Comparison of ENCODE assay signal across 9 cellular contexts in the genomic region with DNA sequence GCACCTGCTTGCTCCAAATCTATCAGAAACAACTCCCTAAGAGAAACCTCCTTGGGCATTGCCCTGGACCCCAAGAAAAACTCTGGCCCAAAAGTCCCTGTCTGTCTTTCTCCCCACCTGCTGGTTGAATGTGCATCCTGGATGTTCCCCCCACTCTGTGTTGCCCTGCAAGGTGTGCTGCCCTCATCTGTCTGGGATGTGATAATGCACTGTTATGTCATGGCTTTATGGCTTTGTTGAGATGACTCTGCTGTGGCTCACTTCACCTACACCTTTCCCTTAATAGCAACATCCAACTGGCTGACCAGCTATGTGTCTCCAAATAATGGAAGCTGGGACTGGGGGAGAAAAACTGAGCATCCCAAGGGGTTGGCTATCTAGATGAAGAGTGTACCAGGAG. TPM values are rescaled to one million over a fixed set of nuclear protein-coding genes. Genes with fewer than 3 reads are reported as not detected.
DNase-seq lines count a peak whose midpoint lies in the region; ATAC-seq and TF ChIP-seq lines count a peak whose summit lies in the region.
"Had no signal": no experiment of that assay in that cellular context is flagged by ENCODE, and none has a peak within 500 bp of the region (broad histone marks: within the 10 kb centered on the region; RNA-seq: fewer than 3 reads in every experiment).

No MANE protein-coding gene starts in this region.

- no peak overlapping the region for H2BK15ac ChIP-seq in neuronal stem cell (ENCODE audit: low read length)

- H3K4me1 Mint-ChIP-seq in nephron progenitor cell: peaks cover 28% of the 10 kb centered on the region

- no peaks in the 10 kb centered on the region for H3K27me3 ChIP-seq in hepatocyte
- no peaks in the 10 kb centered on the region for H3K27me3 ChIP-seq in neuronal stem cell (ENCODE audit: control insufficient read depth in 3 of 3, insufficient read depth in 3 of 3, low read depth in 1 of 3, low read length in 3 of 3)

- H3K27ac Mint-ChIP-seq in nephron progenitor cell: no peak overlapping the region

- DNase-seq in GM10248 (ENCODE audit: extremely low spot score): no peak
- peak; percentile 66 for DNase-seq in Jurkat, Clone E6-1 (ENCODE audit: low read depth, low spot score)
- DNase-seq in activated naive CD4-positive, alpha-beta T cell treated with anti-CD3 and anti-CD28 coated beads, Interleukin-2, amount 50 U/mL, for 16 hours: peak; percentile 42
- DNase-seq in nephron progenitor cell: no peak
- DNase-seq in coronary artery (ENCODE audit: low spot score): no peak
- DNase-seq in hepatocyte (ENCODE audit: low spot score): no peak
- no peak for DNase-seq in neuronal stem cell (ENCODE audit: low spot score)
- DNase-seq: SK-N-SH had no signal

- H2AFZ ChIP-seq in hepatocyte (no peak overlapping the region), neuronal stem cell (ENCODE audit: low read length) (no peak overlapping the region)

- no peaks in the 10 kb centered on the region for H4K20me1 ChIP-seq in hepatocyte (ENCODE audit: insufficient read depth, poor library complexity, severe bottlenecking)

- peak overlapping the region; percentile 95 for H3K4me3 Mint-ChIP-seq in nephron progenitor cell

- no peak overlapping the region for H3K4me3 ChIP-seq in Jurkat, Clone E6-1 (ENCODE audit: low read length)
- H3K4me3 ChIP-seq in coronary artery (no peak overlapping the region), hepatocyte (no peak overlapping the region), neuronal stem cell (ENCODE audit: low read length in 2 of 2) (peak overlapping the region in 1 of 2 donors; percentile 60)

- POLR2A ChIA-PET in GM10248 (lab: Yijun Ruan, JAX): interaction anchor here (0.6 kb wide), 1 partner anchor 703 kb away, joined by 3 read pairs; no protein-coding TSS in a partner anchor

- no peaks in the 10 kb centered on the region for H3K9me2 ChIP-seq in hepatocyte (replicated peaks; ENCODE audit: insufficient read depth)
- H3K9me2 ChIP-seq: SK-N-SH had no signal

- no peak overlapping the region for H4K8ac ChIP-seq in neuronal stem cell (ENCODE audit: low read depth, low read length)

- no peak overlapping the region for H2BK12ac ChIP-seq in neuronal stem cell (ENCODE audit: low read length)

- no peak overlapping the region for H3K27ac ChIP-seq in coronary artery
- H3K27ac ChIP-seq in hepatocyte: no peak overlapping the region
- H3K27ac ChIP-seq in neuronal stem cell (replicated peaks; ENCODE audit: low read length): no peak overlapping the region

- no peak for ATAC-seq in GM18867 (IDR thresholded peaks at IDR 0.05; ENCODE audit: unreplicated experiment)

- H3K79me2 ChIP-seq in hepatocyte: peaks cover 35% of the 10 kb centered on the region

- H3K23ac ChIP-seq in neuronal stem cell (ENCODE audit: low read depth, low read length, poor library complexity): no peak overlapping the region

- no peak overlapping the region for H3K4ac ChIP-seq in neuronal stem cell (ENCODE audit: low read length)

- H3K27me3 Mint-ChIP-seq in nephron progenitor cell (ENCODE audit: low read depth, poor library complexity): peaks cover 15% of the 10 kb centered on the region

- H2BK5ac ChIP-seq in neuronal stem cell (ENCODE audit: low read length): no peak overlapping the region

- no peak overlapping the region for H3K14ac ChIP-seq in neuronal stem cell (ENCODE audit: low read length)

- no peak overlapping the region for H3K18ac ChIP-seq in neuronal stem cell (ENCODE audit: low read length)

- peak; percentile 25 for TF ChIP-seq CTCF in GM10248 (IDR thresholded peaks at IDR 0.05; ENCODE audit: control extremely low read depth, extremely low read depth, low read depth, missing control alignments)
- no peak for TF ChIP-seq CTCF in nephron progenitor cell (IDR thresholded peaks at IDR 0.05)
- no peak for TF ChIP-seq CTCF in coronary artery (IDR thresholded peaks at IDR 0.05)
- TF ChIP-seq CTCF in hepatocyte (IDR thresholded peaks at IDR 0.05; ENCODE audit: poor library complexity): no peak

- CTCF ChIA-PET in GM10248 (lab: Yijun Ruan, JAX): interaction anchor here (0.9 to 2.7 kb wide), 8 partner anchors 47 to 300 kb away, joined by 3 to 20 read pairs (median 4); no protein-coding TSS in a partner anchor

- H3K4me1 ChIP-seq in hepatocyte (ENCODE audit: insufficient read depth) (peaks cover 5% of the 10 kb centered on the region), neuronal stem cell (ENCODE audit: control insufficient read depth in 2 of 2, insufficient read depth in 1 of 2, low read depth in 1 of 2, low read length in 2 of 2) (peaks cover 7 to 8% of the 10 kb centered on the region in 2 donors)

- no peak overlapping the region for H4K91ac ChIP-seq in neuronal stem cell (ENCODE audit: low read depth, low read length, poor library complexity)

- H3K4me2 ChIP-seq in hepatocyte (no peak overlapping the region), neuronal stem cell (ENCODE audit: insufficient read depth, low read length, poor library complexity, severe bottlenecking) (no peak overlapping the region)
- H3K4me2 ChIP-seq: SK-N-SH had no signal

- H2BK120ac ChIP-seq in neuronal stem cell (ENCODE audit: low read depth, low read length): no peak overlapping the region

- H2AK5ac ChIP-seq in neuronal stem cell (ENCODE audit: low read depth, low read length): no peak overlapping the region

- peaks cover 33% of the 10 kb centered on the region for H3K9me3 ChIP-seq in hepatocyte (ENCODE audit: low read depth)
- H3K9me3 ChIP-seq in neuronal stem cell (replicated peaks in 1 of 2; ENCODE audit: control insufficient read depth in 2 of 2, insufficient read depth in 1 of 2, low read depth in 1 of 2, low read length in 2 of 2): peaks cover 39 to 71% of the 10 kb centered on the region in 2 donors

- no peaks in the 10 kb centered on the region for H3K79me1 ChIP-seq in neuronal stem cell (ENCODE audit: low read depth, low read length)

- no peak overlapping the region for H3K9ac ChIP-seq in neuronal stem cell (ENCODE audit: low read depth, low read length, poor library complexity)
- H3K9ac ChIP-seq: SK-N-SH had no signal

- peaks cover 93% of the 10 kb centered on the region for H3K36me3 Mint-ChIP-seq in nephron progenitor cell (ENCODE audit: low read depth)

- H3K9me3 Mint-ChIP-seq in nephron progenitor cell: peaks cover 87% of the 10 kb centered on the region

- H3K36me3 ChIP-seq in hepatocyte (replicated peaks; ENCODE audit: insufficient read depth, low read depth) (peaks cover 12% of the 10 kb centered on the region), neuronal stem cell (replicated peaks in 1 of 2; ENCODE audit: control insufficient read depth in 2 of 2, insufficient read depth in 2 of 2, low read length in 2 of 2) (peaks cover 47 to 81% of the 10 kb centered on the region in 2 donors)

RNA-seq across cellular contexts. Expression of gene ZNF20, which starts 2.6 kb away (rescaled TPM):
- polyA plus RNA-seq in Jurkat, Clone E6-1 (2012; ENCODE audit: insufficient read depth, insufficient read length): not detected
- total RNA-seq in hepatocyte: 4.7 and 5.3 TPM in 2 replicates
- 1.2 and 2.4 TPM in 2 replicates for polyA plus RNA-seq in hepatocyte
- polyA plus RNA-seq in neuronal stem cell (2013, experiment 1 of 2): 8.0 TPM
- polyA plus RNA-seq in neuronal stem cell (2013, experiment 2 of 2): 7.8 TPM

RNA-seq across cellular contexts. Expression of gene ZNF625, which starts 19.0 kb away (rescaled TPM):
- polyA plus RNA-seq in Jurkat, Clone E6-1 (2012; ENCODE audit: insufficient read depth, insufficient read length): not detected
- 9.7 and 10.3 TPM in 2 replicates for total RNA-seq in hepatocyte
- polyA plus RNA-seq in hepatocyte: 1.8 and 2.3 TPM in 2 replicates
- polyA plus RNA-seq in neuronal stem cell (2013, experiment 1 of 2): 8.9 TPM
- 9.8 TPM for polyA plus RNA-seq in neuronal stem cell (2013, experiment 2 of 2)

RNA-seq across cellular contexts. Expression of gene ZNF136, which starts 25.4 kb away (rescaled TPM):
- 4.1 TPM for polyA plus RNA-seq in Jurkat, Clone E6-1 (2012; ENCODE audit: insufficient read depth, insufficient read length)
- 9.2 and 10.0 TPM in 2 replicates for total RNA-seq in hepatocyte
- polyA plus RNA-seq in hepatocyte: 5.3 and 7.1 TPM in 2 replicates
- polyA plus RNA-seq in neuronal stem cell (2013, experiment 1 of 2): 8.4 TPM
- 8.8 TPM for polyA plus RNA-seq in neuronal stem cell (2013, experiment 2 of 2)

Comparison
In these comparisons a context has a peak if more than half of its experiments do, and no peak if none do; other contexts are left out.
1. DNase-seq: peak in Jurkat, Clone E6-1 (single experiment) and activated naive CD4-positive, alpha-beta T cell treated with anti-CD3 and anti-CD28 coated beads, Interleukin-2, amount 50 U/mL, for 16 hours (single experiment); none in GM10248 (single experiment), nephron progenitor cell (single experiment), coronary artery (single experiment), hepatocyte (single experiment) and neuronal stem cell (single experiment).